ENCODE assay signal across 22 cellular contexts in the genomic region with DNA sequence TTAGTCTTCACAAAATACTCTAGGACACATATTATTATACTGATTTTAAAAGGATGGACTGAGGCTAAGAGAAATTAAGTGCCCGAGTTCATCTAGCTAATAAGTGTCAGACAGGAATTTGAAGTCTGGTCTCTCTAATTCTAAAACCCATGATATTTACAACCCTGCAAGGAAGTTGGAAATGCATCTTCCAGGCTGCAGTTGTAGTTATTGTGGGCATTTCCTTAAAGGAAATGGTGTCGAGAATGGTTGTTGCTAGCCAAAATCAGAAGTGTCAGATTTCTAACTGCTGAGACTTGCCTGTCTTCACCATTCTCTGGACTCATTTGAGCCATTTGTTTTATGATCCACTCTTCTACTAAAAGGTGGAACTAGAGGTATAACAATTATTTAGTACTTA.
"Had no signal": no experiment of that assay in that cellular context is flagged by ENCODE, and none has a peak within 500 bp of the region (broad histone marks: within the 10 kb centered on the region; RNA-seq: fewer than 3 reads in every experiment).

No MANE protein-coding gene starts in this region.

- H3K4me1 Mint-ChIP-seq: central memory CD8-positive, alpha-beta T cell had no signal

- DNase-seq: activated gamma-delta T cell treated with Interleukin-2 at 50 U/mL for 16 hours; activated T-cell treated with anti-CD3 and anti-CD28 coated beads, Interleukin-2, amount 50 U/mL, for 1 hour; brain microvascular endothelial cell; dorsolateral prefrontal cortex; effector memory CD8-positive, alpha-beta T cell; heart left ventricle; islet precursor cell; left colon; naive thymus-derived CD8-positive, alpha-beta T cell; stimulated activated CD4-positive, alpha-beta T cell treated with anti-CD3 and anti-CD28 coated beads, Interleukin-12 subunit alpha, Interleukin-12 subunit beta, amount 100 ng/mL, for 4 hours; substantia nigra; T-helper 9 cell had no signal

- FAIRE-seq: colon had no signal

- H3K4me3 ChIP-seq: ascending aorta, dorsolateral prefrontal cortex, heart left ventricle, lung, right atrium auricular region, tibial nerve had no signal

- H3K36me3 ChIP-seq: ascending aorta, brain microvascular endothelial cell, right atrium auricular region, tibial nerve had no signal

- H3K4me1 ChIP-seq: tibial nerve had no signal

- H3K36me3 Mint-ChIP-seq: activated naive CD4-positive, alpha-beta T cell treated with anti-CD3 and anti-CD28 coated beads, Interleukin-2, amount 50 U/mL, for 72 hours; naive thymus-derived CD8-positive, alpha-beta T cell had no signal

- H3K27ac ChIP-seq: ascending aorta, brain microvascular endothelial cell, dorsolateral prefrontal cortex, epithelial cell of prostate, tibial nerve had no signal

- H3K27ac Mint-ChIP-seq: activated naive CD4-positive, alpha-beta T cell treated with anti-CD3 and anti-CD28 coated beads, Interleukin-2, amount 50 U/mL, for 72 hours; effector memory CD8-positive, alpha-beta T cell; naive thymus-derived CD8-positive, alpha-beta T cell; progenitor cell of endocrine pancreas; stimulated activated naive CD8-positive, alpha-beta T cell treated with anti-CD3 and anti-CD28 coated beads, Interleukin-15, Interleukin-2, amounts not matched to agents 100 ng/mL and 50 ng/mL, for 24 hours had no signal

- H3K27me3 ChIP-seq: ascending aorta, brain microvascular endothelial cell, dorsolateral prefrontal cortex, heart left ventricle, right atrium auricular region, tibial nerve had no signal

- H3K27me3 Mint-ChIP-seq: central memory CD8-positive, alpha-beta T cell; effector memory CD8-positive, alpha-beta T cell; naive thymus-derived CD8-positive, alpha-beta T cell; progenitor cell of endocrine pancreas; stimulated activated naive CD8-positive, alpha-beta T cell treated with anti-CD3 and anti-CD28 coated beads, Interleukin-15, Interleukin-2, amounts not matched to agents 100 ng/mL and 50 ng/mL, for 24 hours had no signal

- H3K9me3 ChIP-seq: ascending aorta, heart left ventricle, right atrium auricular region, tibial nerve had no signal

- H3K4me3 Mint-ChIP-seq: central memory CD8-positive, alpha-beta T cell; effector memory CD8-positive, alpha-beta T cell; naive thymus-derived CD8-positive, alpha-beta T cell; stimulated activated naive CD8-positive, alpha-beta T cell treated with anti-CD3 and anti-CD28 coated beads, Interleukin-15, Interleukin-2, amounts not matched to agents 100 ng/mL and 50 ng/mL, for 24 hours had no signal

- ATAC-seq: activated naive CD4-positive, alpha-beta T cell treated with anti-CD3 and anti-CD28 coated beads, Interleukin-2, amount 50 U/mL, for 72 hours; effector memory CD8-positive, alpha-beta T cell; heart left ventricle; left colon; naive thymus-derived CD8-positive, alpha-beta T cell had no signal
